Comparison of ENCODE assay signal across 24 cellular contexts in genomic region chr9:84438391-84438790, GRCh38.
DNase-seq lines count a peak whose midpoint lies in the region; ATAC-seq, FAIRE-seq and TF ChIP-seq lines count a peak whose summit lies in the region.
"Had no signal": no experiment of that assay in that cellular context is flagged by ENCODE, and none has a peak within 500 bp of the region (broad histone marks: within the 10 kb centered on the region; RNA-seq: fewer than 3 reads in every experiment).

No MANE protein-coding gene starts in this region.

- POLR2A ChIA-PET in K562 (lab: Yijun Ruan, JAX), result no interaction called here

- H4K12ac ChIP-seq in trophoblast cell (ENCODE audit: low read depth, low read length), result no peak overlapping the region

- no peak overlapping the region for H2BK12ac ChIP-seq in trophoblast cell (ENCODE audit: low read length)

- CTCF ChIA-PET in K562 (lab: Yijun Ruan, JAX; ENCODE audit: low intra/inter-chr PET ratio), result no interaction called here

- H3F3A ChIP-seq in neural cell (ENCODE audit: insufficient read depth, low read length, poor library complexity, severe bottlenecking), result no peaks in the 10 kb centered on the region

- H3K4me2 ChIP-seq in K562 (ENCODE audit: insufficient read depth, low read length), result no peak overlapping the region
- H3K4me2 ChIP-seq in neural cell (ENCODE audit: low read length), result no peak overlapping the region
- H3K4me2 ChIP-seq in trophoblast cell (ENCODE audit: low read length), result no peak overlapping the region
- H3K4me2 ChIP-seq: A549 had no signal

- H3K4me3 ChIP-seq in K562 (no peak overlapping the region), neural cell (ENCODE audit: low read length) (no peak overlapping the region), trophoblast cell (ENCODE audit: low read depth, low read length) (no peak overlapping the region)
- H3K4me3 ChIP-seq: A549; BLaER1 treated with 17β-estradiol and CSF1 and Interleukin-3, amounts not matched to agents 10 nM and 100 nM; GM23248 had no signal

- H3K4me1 ChIP-seq in K562 (replicated peaks in 1 of 2; ENCODE audit: control insufficient read depth in 2 of 2, insufficient read depth in 2 of 2, low read length in 2 of 2) (no peaks in the 10 kb centered on the region; a peak in 1 of 5 replicates), trophoblast cell (ENCODE audit: control insufficient read depth in 1 of 2, insufficient read depth in 2 of 2, low read length in 2 of 2) (no peaks in the 10 kb centered on the region)
- H3K4me1 ChIP-seq: A549, BE2C had no signal

- 0% methylated on average over 1 of the region's 1 CpG for WGBS in K562 (ENCODE audit: insufficient coverage, low coverage, missing lambda C conversion rate)
- WGBS in trophoblast cell (ENCODE audit: extremely low coverage, insufficient coverage, insufficient read length), result no CpG with 5 or more reads among the region's 1 CpG

- H3K9ac ChIP-seq in K562 (ENCODE audit: insufficient read depth in 1 of 2, low read depth in 2 of 2, low read length in 2 of 2), result no peak overlapping the region
- H3K9ac ChIP-seq in neural cell (ENCODE audit: low read length), result no peak overlapping the region
- H3K9ac ChIP-seq in trophoblast cell (ENCODE audit: low read length), result no peak overlapping the region
- H3K9ac ChIP-seq: BLaER1 treated with 17β-estradiol and CSF1 and Interleukin-3, amounts not matched to agents 10 nM and 100 nM; GM23248 had no signal

- no peak overlapping the region for H2BK120ac ChIP-seq in trophoblast cell (ENCODE audit: insufficient read depth, low read length, poor library complexity)

- in situ Hi-C loops in K562 (cut with MboI), result no loop called here

- H3K9me2 ChIP-seq in neural cell (ENCODE audit: insufficient read depth, low read length), result no peaks in the 10 kb centered on the region

- H3K27ac ChIP-seq in K562 (ENCODE audit: extremely low read depth, low read depth, low read length) (no peak overlapping the region), neural cell (ENCODE audit: low read length) (no peak overlapping the region), trophoblast cell (ENCODE audit: low read depth, low read length) (no peak overlapping the region)
- H3K27ac ChIP-seq: A549; BLaER1 treated with 17β-estradiol and CSF1 and Interleukin-3, amounts not matched to agents 10 nM and 100 nM; GM23248 had no signal

- intact Hi-C loops in K562 (cut with micrococcal nuclease), result no loop called here

- H3K79me1 ChIP-seq in trophoblast cell (ENCODE audit: low read length), result no peaks in the 10 kb centered on the region

- H3K23ac ChIP-seq in trophoblast cell (ENCODE audit: low read length), result no peak overlapping the region

- H3K27me3 ChIP-seq in K562 (ENCODE audit: control insufficient read depth in 2 of 2, insufficient read depth in 2 of 2, low read length in 2 of 2) (no peaks in the 10 kb centered on the region), neural cell (ENCODE audit: insufficient read depth, low read depth, low read length) (no peaks in the 10 kb centered on the region), trophoblast cell (ENCODE audit: insufficient read depth, low read length) (no peaks in the 10 kb centered on the region)
- H3K27me3 ChIP-seq: BE2C; BLaER1 treated with 17β-estradiol and CSF1 and Interleukin-3, amounts not matched to agents 10 nM and 100 nM had no signal

- no peak overlapping the region for H3K18ac ChIP-seq in trophoblast cell (ENCODE audit: low read length)

- H4K20me1 ChIP-seq in K562 (replicated peaks; ENCODE audit: control insufficient read depth, insufficient read depth, low read length) (no peaks in the 10 kb centered on the region), neural cell (ENCODE audit: insufficient read depth) (no peaks in the 10 kb centered on the region)
- H4K20me1 ChIP-seq: BLaER1 treated with 17β-estradiol and CSF1 and Interleukin-3, amounts not matched to agents 10 nM and 100 nM had no signal

- no peak overlapping the region for H4K91ac ChIP-seq in trophoblast cell (ENCODE audit: low read depth, low read length)

- H3K9me1 ChIP-seq in K562 (ENCODE audit: control insufficient read depth, insufficient read depth, low read length), result no peaks in the 10 kb centered on the region

- H4K8ac ChIP-seq in trophoblast cell (ENCODE audit: low read depth, low read length), result no peak overlapping the region

- no peak for TF ChIP-seq CTCF in K562 (IDR thresholded peaks at IDR 0.05 in 2 of 3, conservative IDR thresholded peaks at IDR 0.05 in 1 of 3; ENCODE audit: insufficient read depth in 2 of 3, low read depth in 1 of 3, low read length in 3 of 3)
- TF ChIP-seq CTCF in neural cell (IDR thresholded peaks at IDR 0.05; ENCODE audit: poor library complexity, severe bottlenecking), result no peak

- H3K9me3 ChIP-seq in K562 (replicated peaks; ENCODE audit: control insufficient read depth, insufficient read depth, low read depth, low read length), result no peaks in the 10 kb centered on the region
- H3K9me3 ChIP-seq in neural cell (ENCODE audit: low read length), result no peaks in the 10 kb centered on the region
- peaks cover 3% of the 10 kb centered on the region for H3K9me3 ChIP-seq in trophoblast cell (ENCODE audit: insufficient read depth, low read depth, low read length)
- H3K9me3 ChIP-seq: A549, BE2C had no signal

- DNase-seq in OCI-M1 (lab: John Stamatoyannopoulos, UW) (peak; percentile 64), K562 (ENCODE audit: extremely low read depth in 1 of 4, low spot score in 3 of 4) (peak in 1 of 4 experiments; percentile 3), anterior cingulate cortex (lab: John Stamatoyannopoulos, UW) (no peak), trophoblast cell (no peak)
- DNase-seq: 8988T; ACHN; AML-193; BE2C; CD4-positive, alpha-beta T cell; CD8-positive, alpha-beta memory T cell; DMS 273 treated with DMSO at 0.1 percent for 48 hours; DMS53; DMS79 treated with DMSO at 0.1 percent for 48 hours; GF-D8; GM23248; H7; HCEC 1CT had no signal

- no peak for FAIRE-seq in K562 (lab: Jason Lieb, UNC)
- FAIRE-seq: A549, D721Med, GM12892, H1 had no signal

- H3K36me3 ChIP-seq in K562 (ENCODE audit: control insufficient read depth, insufficient read depth, low read length) (no peaks in the 10 kb centered on the region), neural cell (ENCODE audit: insufficient read depth, low read length) (no peaks in the 10 kb centered on the region), trophoblast cell (ENCODE audit: control insufficient read depth in 1 of 2, insufficient read depth in 2 of 2, low read length in 2 of 2) (no peaks in the 10 kb centered on the region)
- H3K36me3 ChIP-seq: BE2C; BLaER1 treated with 17β-estradiol and CSF1 and Interleukin-3, amounts not matched to agents 10 nM and 100 nM had no signal

- no peaks in the 10 kb centered on the region for H3K79me2 ChIP-seq in K562 (ENCODE audit: control insufficient read depth, insufficient read depth, low read length)
- H3K79me2 ChIP-seq in neural cell (replicated peaks; ENCODE audit: insufficient read depth, low read length), result no peaks in the 10 kb centered on the region
- no peaks in the 10 kb centered on the region for H3K79me2 ChIP-seq in trophoblast cell (ENCODE audit: control insufficient read depth, insufficient read depth, low read length, poor library complexity)

- TF ChIP-seq POLR2A in K562 (conservative IDR thresholded peaks at IDR 0.05), result no peak

- TF ChIP-seq EP300 in K562 (IDR thresholded peaks at IDR 0.05; ENCODE audit: low read length), result no peak
- TF ChIP-seq EP300 in neural cell (conservative IDR thresholded peaks at IDR 0.05; ENCODE audit: poor library complexity, severe bottlenecking), result peak; percentile 36

- no peak for ATAC-seq in K562
- no peak for ATAC-seq in HG02938 (IDR thresholded peaks at IDR 0.05; ENCODE audit: unreplicated experiment)
- ATAC-seq: A549 had no signal

- H2AFZ ChIP-seq in K562 (ENCODE audit: low read depth, low read length) (no peak overlapping the region), neural cell (ENCODE audit: low read depth, low read length) (no peak overlapping the region), trophoblast cell (ENCODE audit: insufficient read depth, low read length, poor library complexity) (no peak overlapping the region)

- TF ChIP-seq RAD21 in K562 (CRISPR knock-in tag; conservative IDR thresholded peaks at IDR 0.05 in 1 of 2, IDR thresholded peaks at IDR 0.05 in 1 of 2) (no peak), neural cell (conservative IDR thresholded peaks at IDR 0.05) (no peak)

- no peak overlapping the region for H3K4ac ChIP-seq in trophoblast cell (ENCODE audit: low read depth, low read length)

- BruUV-seq in K562 (replicated peaks; lab: Mats Ljungman, UMichigan), result no TSS peak

- H2AK5ac ChIP-seq in trophoblast cell (ENCODE audit: low read length), result no peak overlapping the region

- H3K14ac ChIP-seq in trophoblast cell (ENCODE audit: low read length), result no peak overlapping the region

- H2BK5ac ChIP-seq in trophoblast cell (ENCODE audit: low read depth, low read length, poor library complexity), result no peak overlapping the region

TF ChIP-seq in K562, 482 proteins besides CTCF, POLR2A, EP300 and RAD21 (continues in another document):
- TF ChIP-seq KHSRP (IDR thresholded peaks at IDR 0.05) (no peak), SREBF2 (CRISPR knock-in tag; IDR thresholded peaks at IDR 0.05) (no peak), ZKSCAN3 (CRISPR knock-in tag; IDR thresholded peaks at IDR 0.05) (no peak), CCAR2 (IDR thresholded peaks at IDR 0.05; ENCODE audit: low read depth, low read length) (no peak), GATAD2A (IDR thresholded peaks at IDR 0.05) (no peak)

TF ChIP-seq in neural cell, 6 proteins besides CTCF, POLR2A, EP300 and RAD21 (continues in another document):
- TF ChIP-seq SMC3 (conservative IDR thresholded peaks at IDR 0.05; ENCODE audit: poor library complexity) (no peak), EZH2 (IDR thresholded peaks at IDR 0.05; ENCODE audit: borderline replicate concordance, insufficient read depth, low read length, poor library complexity, severe bottlenecking) (no peak), POLR2AphosphoS5 (IDR thresholded peaks at IDR 0.05) (no peak), MXI1 (conservative IDR thresholded peaks at IDR 0.05; ENCODE audit: poor library complexity, severe bottlenecking) (no peak)
